Comparison of ENCODE assay signal across 9 cellular contexts in genomic region chr17:44758414-44759095, GRCh38. TPM values are rescaled to one million over a fixed set of nuclear protein-coding genes. Genes with fewer than 3 reads are reported as not detected.
DNase-seq lines count a peak whose midpoint lies in the region; ATAC-seq, FAIRE-seq and TF ChIP-seq lines count a peak whose summit lies in the region.
"Had no signal": no experiment of that assay in that cellular context is flagged by ENCODE, and none has a peak within 500 bp of the region (broad histone marks: within the 10 kb centered on the region; RNA-seq: fewer than 3 reads in every experiment).

ADAM11 (plus strand) TSS chr17:44758988; CDS start chr17:44759200, 212 bp downstream.

- no peak for FAIRE-seq in GM19239 (lab: Jason Lieb, UNC)
- FAIRE-seq: endometrium had no signal

- TF ChIP-seq POLR2A in breast epithelium (IDR thresholded peaks at IDR 0.05), result no peak

- no peak within 1 kb of the TSS for H3K27ac ChIP-seq in AG04450 (ENCODE audit: low read depth, low read length)
- no peak within 1 kb of the TSS for H3K27ac ChIP-seq in breast epithelium

- no peaks in the 10 kb centered on the region; the same call in 1 of the 2 replicates for H3K9me3 ChIP-seq in AG04450 (ENCODE audit: control insufficient read depth, insufficient read depth, low read length)
- no peaks in the 10 kb centered on the region for H3K9me3 ChIP-seq in breast epithelium

- H3K27ac Mint-ChIP-seq in memory B cell, result no peak within 1 kb of the TSS

- H3K27me3 ChIP-seq in AG04450 (ENCODE audit: control insufficient read depth, insufficient read depth, low read length) (peaks cover 23% of the 10 kb centered on the region), breast epithelium (peaks cover 10 to 21% of the 10 kb centered on the region in 2 donors)

- H3K9me3 Mint-ChIP-seq in memory B cell, result no peaks in the 10 kb centered on the region

- peaks cover 5% of the 10 kb centered on the region for H3K4me1 Mint-ChIP-seq in memory B cell

- ATAC-seq in memory B cell (ENCODE audit: low read depth), result peak; percentile 51
- ATAC-seq in HG02973 (IDR thresholded peaks at IDR 0.05; ENCODE audit: unreplicated experiment), result no peak
- no peak for ATAC-seq in HG03025 (IDR thresholded peaks at IDR 0.05; ENCODE audit: low FRiP score, unreplicated experiment)

- intact Hi-C loops in breast epithelium (cut with DNase I; ENCODE audit: low total_unique reads), result no loop called here

- H3K27me3 Mint-ChIP-seq in memory B cell, result peaks cover 15% of the 10 kb centered on the region

- no peaks in the 10 kb centered on the region for H3K36me3 ChIP-seq in breast epithelium

- peaks cover 6 to 13% of the 10 kb centered on the region in 2 donors for H3K4me1 ChIP-seq in breast epithelium

- H3K4me3 Mint-ChIP-seq in memory B cell, result peak within 1 kb of the TSS; percentile 65

- peaks cover 2% of the 10 kb centered on the region for H3K36me3 Mint-ChIP-seq in memory B cell

- DNase-seq in AG04450 (ENCODE audit: low read depth, low spot score) (no peak), HEK293T (ENCODE audit: extremely low spot score) (peak; percentile 55), breast epithelium (ENCODE audit: low spot score in 2 of 2) (no peak), memory B cell (ENCODE audit: low spot score in 2 of 2) (peak in 1 of 2 donors; percentile 31), GM19239 (ENCODE audit: insufficient read length, low spot score) (no peak), SW480 (ENCODE audit: low spot score) (no peak)

- CTCF ChIA-PET in AG04450 (lab: Charles Lee) (no interaction called here), HEK293T (lab: Yijun Ruan, JAX) (interaction anchor here (0.9 to 1.2 kb wide), 3 partner anchors 13 to 70 kb away, joined by 3 to 4 read pairs (median 3); no protein-coding TSS in a partner anchor)

- H3K4me3 ChIP-seq in AG04450 (ENCODE audit: low read depth, low read length) (peak within 1 kb of the TSS; percentile 53), breast epithelium (peak within 1 kb of the TSS; percentile 39 to 78 (median 51))

- POLR2A ChIA-PET in AG04450 (lab: Yijun Ruan, JAX) (no interaction called here), HEK293T (lab: Yijun Ruan, JAX) (interaction anchor here (0.7 to 2.2 kb wide), 3 partner anchors 9 to 51 kb away, joined by 4 to 11 read pairs (median 7); partner anchors contain the start of gene DBF4B)

- no peak for TF ChIP-seq CTCF in AG04450 (IDR thresholded peaks at IDR 0.05; ENCODE audit: low read depth, low read length)
- TF ChIP-seq CTCF in breast epithelium (IDR thresholded peaks at IDR 0.05), result no peak

TF ChIP-seq in HEK293T, 16 proteins besides CTCF, POLR2A, EP300 and RAD21:
- TF ChIP-seq FOXA1 (IDR thresholded peaks at IDR 0.05) (no peak), ARNT (IDR thresholded peaks at IDR 0.05) (no peak), HDGF (IDR thresholded peaks at IDR 0.05; ENCODE audit: borderline replicate concordance) (no peak), SUZ12 (IDR thresholded peaks at IDR 0.05) (no peak), LEF1 (IDR thresholded peaks at IDR 0.05; ENCODE audit: borderline replicate concordance) (no peak), TARDBP (IDR thresholded peaks at IDR 0.05) (no peak), NFRKB (IDR thresholded peaks at IDR 0.05) (no peak), BHLHE40 (IDR thresholded peaks at IDR 0.05; ENCODE audit: borderline replicate concordance) (no peak), FOXM1 (IDR thresholded peaks at IDR 0.05; ENCODE audit: borderline replicate concordance) (no peak), CTBP1 (IDR thresholded peaks at IDR 0.05; ENCODE audit: borderline replicate concordance) (no peak), SP1 (IDR thresholded peaks at IDR 0.05) (no peak), ZNF384 (IDR thresholded peaks at IDR 0.05) (no peak), ELF4 (IDR thresholded peaks at IDR 0.05) (no peak), FOXK2 (IDR thresholded peaks at IDR 0.05) (no peak)

RNA-seq across cellular contexts. Expression of gene ADAM11, which starts in this region (rescaled TPM):
- 0.29 and 0.37 TPM in 2 replicates for polyA plus RNA-seq in AG04450 (2011; rRNA removed)
- 0.17 and 0.28 TPM in 2 replicates for polyA minus RNA-seq in AG04450 (2011; rRNA and poly(A)+ RNA removed)
- total RNA-seq in breast epithelium, result 1 to 10 TPM; 1.0 to 1.4 (median 1.3) TPM
